Comparison of ENCODE assay signal across 1 cellular context in genomic region chr18:49813321-49814146, GRCh38.
TF ChIP-seq lines count a peak whose summit lies in the region.

A gene with protein sequence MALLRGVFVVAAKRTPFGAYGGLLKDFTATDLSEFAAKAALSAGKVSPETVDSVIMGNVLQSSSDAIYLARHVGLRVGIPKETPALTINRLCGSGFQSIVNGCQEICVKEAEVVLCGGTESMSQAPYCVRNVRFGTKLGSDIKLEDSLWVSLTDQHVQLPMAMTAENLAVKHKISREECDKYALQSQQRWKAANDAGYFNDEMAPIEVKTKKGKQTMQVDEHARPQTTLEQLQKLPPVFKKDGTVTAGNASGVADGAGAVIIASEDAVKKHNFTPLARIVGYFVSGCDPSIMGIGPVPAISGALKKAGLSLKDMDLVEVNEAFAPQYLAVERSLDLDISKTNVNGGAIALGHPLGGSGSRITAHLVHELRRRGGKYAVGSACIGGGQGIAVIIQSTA (minus strand): TSS chr18:49813533. CDS start chr18:49813484, 49 bp downstream.

TF ChIP-seq in HepG2, 621 proteins besides CTCF, POLR2A, EP300 and RAD21 (continued from another document and continues in another):
- TF ChIP-seq HMG20A (CRISPR knock-in tag; IDR thresholded peaks at IDR 0.05; ENCODE audit: borderline replicate concordance) (no peak; the same call in 1 of the 2 replicates), HMG20B (CRISPR knock-in tag; conservative IDR thresholded peaks at IDR 0.05) (no peak), SNAPC4 (CRISPR knock-in tag; IDR thresholded peaks at IDR 0.05) (no peak), HDAC2 (CRISPR knock-in tag; IDR thresholded peaks at IDR 0.05) (0 out of 2 replicates have a peak, but pooled peaks have one; percentile 57), ZNF746 (CRISPR knock-in tag; IDR thresholded peaks at IDR 0.05) (no peak), KDM2A (CRISPR knock-in tag; IDR thresholded peaks at IDR 0.05; ENCODE audit: borderline replicate concordance, low read depth) (peak; percentile 71; the same call in 1 of the 2 replicates), ZNF232 (CRISPR knock-in tag; IDR thresholded peaks at IDR 0.05; ENCODE audit: borderline replicate concordance) (peak; percentile 46; the same call in 1 of the 2 replicates), DPF2 (CRISPR knock-in tag; IDR thresholded peaks at IDR 0.05; ENCODE audit: borderline replicate concordance, low read depth) (peak; percentile 29; the same call in 1 of the 2 replicates), MAFG (CRISPR knock-in tag; IDR thresholded peaks at IDR 0.05) (no peak), DNMT1 (CRISPR knock-in tag; IDR thresholded peaks at IDR 0.05) (no peak), ELF4 (CRISPR knock-in tag; IDR thresholded peaks at IDR 0.05; ENCODE audit: borderline replicate concordance) (no peak), MAFF (IDR thresholded peaks at IDR 0.05; ENCODE audit: low read depth, low read length) (no peak), ZBTB20 (CRISPR knock-in tag; IDR thresholded peaks at IDR 0.05; ENCODE audit: borderline replicate concordance, low read depth) (0 out of 2 replicates have a peak, but pooled peaks have one; percentile 16), ATF2 (CRISPR knock-in tag; IDR thresholded peaks at IDR 0.05) (no peak), ZNF780A (CRISPR knock-in tag; IDR thresholded peaks at IDR 0.05) (no peak), ATF7 (IDR thresholded peaks at IDR 0.05) (no peak), ATF7 (CRISPR knock-in tag; IDR thresholded peaks at IDR 0.05) (0 out of 2 replicates have a peak, but pooled peaks have one; percentile 45), HCFC1 (IDR thresholded peaks at IDR 0.05; ENCODE audit: low read depth, low read length) (no peak), ZNF883 (CRISPR knock-in tag; IDR thresholded peaks at IDR 0.05; ENCODE audit: not compliant biosample characterization) (no peak), RFX5 (IDR thresholded peaks at IDR 0.05; ENCODE audit: low read depth, low read length) (no peak), TMF1 (CRISPR knock-in tag; IDR thresholded peaks at IDR 0.05; ENCODE audit: low read depth) (0 out of 2 replicates have a peak, but pooled peaks have one; percentile 54), ZNF792 (CRISPR knock-in tag; IDR thresholded peaks at IDR 0.05) (no peak), ZNF768 (CRISPR knock-in tag; IDR thresholded peaks at IDR 0.05) (no peak; the same call in 1 of the 2 replicates), MTA1 (CRISPR knock-in tag; IDR thresholded peaks at IDR 0.05; ENCODE audit: borderline replicate concordance) (no peak), ZNF180 (CRISPR knock-in tag; IDR thresholded peaks at IDR 0.05; ENCODE audit: borderline replicate concordance, low read depth) (no peak; the same call in 1 of the 2 replicates), ZNF101 (CRISPR knock-in tag; IDR thresholded peaks at IDR 0.05; ENCODE audit: borderline replicate concordance, low read depth) (no peak), KDM3A (CRISPR knock-in tag; IDR thresholded peaks at IDR 0.05; ENCODE audit: low read depth) (no peak), ZNF547 (CRISPR knock-in tag; IDR thresholded peaks at IDR 0.05) (peak; percentile 48), SMYD3 (CRISPR knock-in tag; IDR thresholded peaks at IDR 0.05) (0 out of 2 replicates have a peak, but pooled peaks have one; percentile 70)
- TF ChIP-seq, protein P1, sequence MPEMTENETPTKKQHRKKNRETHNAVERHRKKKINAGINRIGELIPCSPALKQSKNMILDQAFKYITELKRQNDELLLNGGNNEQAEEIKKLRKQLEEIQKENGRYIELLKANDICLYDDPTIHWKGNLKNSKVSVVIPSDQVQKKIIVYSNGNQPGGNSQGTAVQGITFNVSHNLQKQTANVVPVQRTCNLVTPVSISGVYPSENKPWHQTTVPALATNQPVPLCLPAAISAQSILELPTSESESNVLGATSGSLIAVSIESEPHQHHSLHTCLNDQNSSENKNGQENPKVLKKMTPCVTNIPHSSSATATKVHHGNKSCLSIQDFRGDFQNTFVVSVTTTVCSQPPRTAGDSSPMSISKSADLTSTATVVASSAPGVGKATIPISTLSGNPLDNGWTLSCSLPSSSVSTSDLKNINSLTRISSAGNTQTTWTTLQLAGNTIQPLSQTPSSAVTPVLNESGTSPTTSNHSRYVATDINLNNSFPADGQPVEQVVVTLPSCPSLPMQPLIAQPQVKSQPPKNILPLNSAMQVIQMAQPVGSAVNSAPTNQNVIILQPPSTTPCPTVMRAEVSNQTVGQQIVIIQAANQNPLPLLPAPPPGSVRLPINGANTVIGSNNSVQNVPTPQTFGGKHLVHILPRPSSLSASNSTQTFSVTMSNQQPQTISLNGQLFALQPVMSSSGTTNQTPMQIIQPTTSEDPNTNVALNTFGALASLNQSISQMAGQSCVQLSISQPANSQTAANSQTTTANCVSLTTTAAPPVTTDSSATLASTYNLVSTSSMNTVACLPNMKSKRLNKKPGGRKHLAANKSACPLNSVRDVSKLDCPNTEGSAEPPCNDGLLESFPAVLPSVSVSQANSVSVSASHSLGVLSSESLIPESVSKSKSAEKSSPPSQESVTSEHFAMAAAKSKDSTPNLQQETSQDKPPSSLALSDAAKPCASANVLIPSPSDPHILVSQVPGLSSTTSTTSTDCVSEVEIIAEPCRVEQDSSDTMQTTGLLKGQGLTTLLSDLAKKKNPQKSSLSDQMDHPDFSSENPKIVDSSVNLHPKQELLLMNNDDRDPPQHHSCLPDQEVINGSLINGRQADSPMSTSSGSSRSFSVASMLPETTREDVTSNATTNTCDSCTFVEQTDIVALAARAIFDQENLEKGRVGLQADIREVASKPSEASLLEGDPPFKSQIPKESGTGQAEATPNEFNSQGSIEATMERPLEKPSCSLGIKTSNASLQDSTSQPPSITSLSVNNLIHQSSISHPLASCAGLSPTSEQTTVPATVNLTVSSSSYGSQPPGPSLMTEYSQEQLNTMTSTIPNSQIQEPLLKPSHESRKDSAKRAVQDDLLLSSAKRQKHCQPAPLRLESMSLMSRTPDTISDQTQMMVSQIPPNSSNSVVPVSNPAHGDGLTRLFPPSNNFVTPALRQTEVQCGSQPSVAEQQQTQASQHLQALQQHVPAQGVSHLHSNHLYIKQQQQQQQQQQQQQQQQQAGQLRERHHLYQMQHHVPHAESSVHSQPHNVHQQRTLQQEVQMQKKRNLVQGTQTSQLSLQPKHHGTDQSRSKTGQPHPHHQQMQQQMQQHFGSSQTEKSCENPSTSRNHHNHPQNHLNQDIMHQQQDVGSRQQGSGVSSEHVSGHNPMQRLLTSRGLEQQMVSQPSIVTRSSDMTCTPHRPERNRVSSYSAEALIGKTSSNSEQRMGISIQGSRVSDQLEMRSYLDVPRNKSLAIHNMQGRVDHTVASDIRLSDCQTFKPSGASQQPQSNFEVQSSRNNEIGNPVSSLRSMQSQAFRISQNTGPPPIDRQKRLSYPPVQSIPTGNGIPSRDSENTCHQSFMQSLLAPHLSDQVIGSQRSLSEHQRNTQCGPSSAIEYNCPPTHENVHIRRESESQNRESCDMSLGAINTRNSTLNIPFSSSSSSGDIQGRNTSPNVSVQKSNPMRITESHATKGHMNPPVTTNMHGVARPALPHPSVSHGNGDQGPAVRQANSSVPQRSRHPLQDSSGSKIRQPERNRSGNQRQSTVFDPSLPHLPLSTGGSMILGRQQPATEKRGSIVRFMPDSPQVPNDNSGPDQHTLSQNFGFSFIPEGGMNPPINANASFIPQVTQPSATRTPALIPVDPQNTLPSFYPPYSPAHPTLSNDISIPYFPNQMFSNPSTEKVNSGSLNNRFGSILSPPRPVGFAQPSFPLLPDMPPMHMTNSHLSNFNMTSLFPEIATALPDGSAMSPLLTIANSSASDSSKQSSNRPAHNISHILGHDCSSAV (CRISPR knock-in tag; IDR thresholded peaks at IDR 0.05; ENCODE audit: borderline replicate concordance), result no peak
- TF ChIP-seq, protein P2, sequence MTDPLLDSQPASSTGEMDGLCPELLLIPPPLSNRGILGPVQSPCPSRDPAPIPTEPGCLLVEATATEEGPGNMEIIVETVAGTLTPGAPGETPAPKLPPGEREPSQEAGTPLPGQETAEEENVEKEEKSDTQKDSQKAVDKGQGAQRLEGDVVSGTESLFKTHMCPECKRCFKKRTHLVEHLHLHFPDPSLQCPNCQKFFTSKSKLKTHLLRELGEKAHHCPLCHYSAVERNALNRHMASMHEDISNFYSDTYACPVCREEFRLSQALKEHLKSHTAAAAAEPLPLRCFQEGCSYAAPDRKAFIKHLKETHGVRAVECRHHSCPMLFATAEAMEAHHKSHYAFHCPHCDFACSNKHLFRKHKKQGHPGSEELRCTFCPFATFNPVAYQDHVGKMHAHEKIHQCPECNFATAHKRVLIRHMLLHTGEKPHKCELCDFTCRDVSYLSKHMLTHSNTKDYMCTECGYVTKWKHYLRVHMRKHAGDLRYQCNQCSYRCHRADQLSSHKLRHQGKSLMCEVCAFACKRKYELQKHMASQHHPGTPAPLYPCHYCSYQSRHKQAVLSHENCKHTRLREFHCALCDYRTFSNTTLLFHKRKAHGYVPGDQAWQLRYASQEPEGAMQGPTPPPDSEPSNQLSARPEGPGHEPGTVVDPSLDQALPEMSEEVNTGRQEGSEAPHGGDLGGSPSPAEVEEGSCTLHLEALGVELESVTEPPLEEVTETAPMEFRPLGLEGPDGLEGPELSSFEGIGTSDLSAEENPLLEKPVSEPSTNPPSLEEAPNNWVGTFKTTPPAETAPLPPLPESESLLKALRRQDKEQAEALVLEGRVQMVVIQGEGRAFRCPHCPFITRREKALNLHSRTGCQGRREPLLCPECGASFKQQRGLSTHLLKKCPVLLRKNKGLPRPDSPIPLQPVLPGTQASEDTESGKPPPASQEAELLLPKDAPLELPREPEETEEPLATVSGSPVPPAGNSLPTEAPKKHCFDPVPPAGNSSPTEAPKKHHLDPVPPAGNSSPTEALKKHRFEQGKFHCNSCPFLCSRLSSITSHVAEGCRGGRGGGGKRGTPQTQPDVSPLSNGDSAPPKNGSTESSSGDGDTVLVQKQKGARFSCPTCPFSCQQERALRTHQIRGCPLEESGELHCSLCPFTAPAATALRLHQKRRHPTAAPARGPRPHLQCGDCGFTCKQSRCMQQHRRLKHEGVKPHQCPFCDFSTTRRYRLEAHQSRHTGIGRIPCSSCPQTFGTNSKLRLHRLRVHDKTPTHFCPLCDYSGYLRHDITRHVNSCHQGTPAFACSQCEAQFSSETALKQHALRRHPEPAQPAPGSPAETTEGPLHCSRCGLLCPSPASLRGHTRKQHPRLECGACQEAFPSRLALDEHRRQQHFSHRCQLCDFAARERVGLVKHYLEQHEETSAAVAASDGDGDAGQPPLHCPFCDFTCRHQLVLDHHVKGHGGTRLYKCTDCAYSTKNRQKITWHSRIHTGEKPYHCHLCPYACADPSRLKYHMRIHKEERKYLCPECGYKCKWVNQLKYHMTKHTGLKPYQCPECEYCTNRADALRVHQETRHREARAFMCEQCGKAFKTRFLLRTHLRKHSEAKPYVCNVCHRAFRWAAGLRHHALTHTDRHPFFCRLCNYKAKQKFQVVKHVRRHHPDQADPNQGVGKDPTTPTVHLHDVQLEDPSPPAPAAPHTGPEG (CRISPR knock-in tag; IDR thresholded peaks at IDR 0.05), result peak; percentile 26; the same call in 1 of the 2 replicates
